ENCODE assay signal across 15 cellular contexts in genomic region chr7:64558323-64558705, GRCh38. TPM values are rescaled to one million over a fixed set of nuclear protein-coding genes. Genes with fewer than 3 reads are reported as not detected.
DNase-seq lines count a peak whose midpoint lies in the region; ATAC-seq and TF ChIP-seq lines count a peak whose summit lies in the region.
"Had no signal": no experiment of that assay in that cellular context is flagged by ENCODE, and none has a peak within 500 bp of the region (broad histone marks: within the 10 kb centered on the region; RNA-seq: fewer than 3 reads in every experiment).

No MANE protein-coding gene starts in this region.

- DNase-seq in HFFc6 (no peak), Panc1 (ENCODE audit: low read depth, low spot score) (no peak), esophagus muscularis mucosa (ENCODE audit: extremely low spot score) (no peak), glomerular visceral epithelial cell (ENCODE audit: extremely low spot score) (no peak)
- DNase-seq: activated CD4-positive, alpha-beta T cell treated with anti-CD3 and anti-CD28 coated beads for 1 hour; activated naive CD8-positive, alpha-beta T cell treated with anti-CD3 and anti-CD28 coated beads for 36 hours; CD4-positive, CD25-positive, alpha-beta regulatory T cell; Kasumi-1; lower lobe of right lung; NCI-H2029; NCI-H524 treated with DMSO at 0.1 percent for 48 hours had no signal

- H3K4me1 ChIP-seq in Panc1 (ENCODE audit: control insufficient read depth, insufficient read depth, low read length) (peaks cover 24% of the 10 kb centered on the region), esophagus muscularis mucosa (peaks cover 33 to 54% (median 50%) of the 10 kb centered on the region in 4 donors)

- H3K9me3 Mint-ChIP-seq in HFFc6: peaks cover 25% of the 10 kb centered on the region

- TF ChIP-seq EP300 in esophagus muscularis mucosa (IDR thresholded peaks at IDR 0.05): no peak

- H3K27me3 Mint-ChIP-seq in HFFc6 (ENCODE audit: insufficient read depth): peaks cover 5% of the 10 kb centered on the region; the same call in 1 of the 2 replicates
- H3K27me3 Mint-ChIP-seq: activated naive CD8-positive, alpha-beta T cell treated with anti-CD3 and anti-CD28 coated beads for 36 hours; CD4-positive, CD25-positive, alpha-beta regulatory T cell had no signal

- no peak overlapping the region for H3K4me3 Mint-ChIP-seq in HFFc6
- H3K4me3 Mint-ChIP-seq: activated naive CD8-positive, alpha-beta T cell treated with anti-CD3 and anti-CD28 coated beads for 36 hours had no signal

- H3K27me3 ChIP-seq in Panc1 (ENCODE audit: control insufficient read depth, insufficient read depth, low read length) (no peaks in the 10 kb centered on the region), esophagus muscularis mucosa (no peaks in the 10 kb centered on the region)

- intact Hi-C loops in Panc1 (cut with micrococcal nuclease; ENCODE audit: unreplicated experiment) (no loop called here), esophagus muscularis mucosa (cut with DNase I) (no loop called here)

- H3K4me1 Mint-ChIP-seq in HFFc6 (ENCODE audit: low read depth): peaks cover 32% of the 10 kb centered on the region

- no TSS peak for BruUV-seq in Panc1 (replicated peaks; lab: Mats Ljungman, UMichigan)

- no peak for ATAC-seq in Panc1
- ATAC-seq in GM19463 (IDR thresholded peaks at IDR 0.05; ENCODE audit: unreplicated experiment): no peak
- no peak for ATAC-seq in HG03460 (IDR thresholded peaks at IDR 0.05; ENCODE audit: unreplicated experiment)
- ATAC-seq: lower lobe of right lung had no signal

- H3K36me3 Mint-ChIP-seq in HFFc6 (ENCODE audit: low read depth): peaks cover 62% of the 10 kb centered on the region

- no peaks in the 10 kb centered on the region; the same call in 1 of the 2 replicates for H3K9me3 ChIP-seq in Panc1 (ENCODE audit: control insufficient read depth, insufficient read depth, low read depth, low read length)
- no peaks in the 10 kb centered on the region for H3K9me3 ChIP-seq in esophagus muscularis mucosa
- H3K9me3 ChIP-seq: lower lobe of right lung had no signal

- H3K4me3 ChIP-seq in Panc1 (ENCODE audit: low read depth in 2 of 2, low read length in 2 of 2) (no peak overlapping the region), esophagus muscularis mucosa (no peak overlapping the region)

- no peak for TF ChIP-seq POLR2A in esophagus muscularis mucosa (IDR thresholded peaks at IDR 0.05; ENCODE audit: low read depth)

- 77% methylated on average over 1 of the region's 1 CpG for WGBS in esophagus muscularis mucosa

- H3K27ac ChIP-seq in Panc1 (ENCODE audit: low read length) (peak overlapping the region; percentile 83), esophagus muscularis mucosa (replicated peaks in 1 of 4) (peak overlapping the region; percentile 35 to 69 (median 65)), temporal lobe (ENCODE audit: low read depth, low read length) (peak overlapping the region; percentile 76)
- H3K27ac ChIP-seq: HL-60, lower lobe of right lung had no signal

- TF ChIP-seq CTCF in HFFc6 (IDR thresholded peaks at IDR 0.05): no peak
- no peak for TF ChIP-seq CTCF in Panc1 (IDR thresholded peaks at IDR 0.05)
- TF ChIP-seq CTCF in esophagus muscularis mucosa (IDR thresholded peaks at IDR 0.05): no peak

- H3K27ac Mint-ChIP-seq in HFFc6: peak overlapping the region; percentile 4; the same call in 1 of the 2 replicates
- H3K27ac Mint-ChIP-seq: activated naive CD8-positive, alpha-beta T cell treated with anti-CD3 and anti-CD28 coated beads for 36 hours had no signal

- in situ Hi-C loops in Panc1 (cut with HindIII; ENCODE audit: low pct_unique_long_range_greater_than_20kb, low sequenced_read_pairs): no loop called here

- POLR2A ChIA-PET in Panc1 (lab: Charles Lee): no interaction called here

- CTCF ChIA-PET in Panc1 (lab: Charles Lee): no interaction called here

- H3K36me3 ChIP-seq in Panc1 (ENCODE audit: control insufficient read depth, insufficient read depth, low read length): no peaks in the 10 kb centered on the region; the same call in 1 of the 2 replicates
- H3K36me3 ChIP-seq in esophagus muscularis mucosa: no peaks in the 10 kb centered on the region

RNA-seq across cellular contexts. Expression of gene ZNF680, which starts 4.6 kb away (rescaled TPM):
- total RNA-seq in HFFc6 (2021; fragmentation: NEBNext Ultra II Directional; extraction: Animal tissue kit (Norgen Biotek cat#: 25700)): 1 to 10 TPM; 3.6 to 4.7 (median 3.9) TPM
- total RNA-seq in Panc1 (2021; ENCODE audit: unreplicated experiment) (21.3 TPM), esophagus muscularis mucosa (10 to 100 TPM in 2 of 4 donors, 1 to 10 TPM in 2; 6.1 to 16.2 (median 10.1) TPM), temporal lobe (45.5 TPM)
- 5.2 TPM for polyA plus RNA-seq in Panc1 (2012; ENCODE audit: insufficient read length)
